Comparison of ENCODE assay signal across 1 cellular context in the genomic region with DNA sequence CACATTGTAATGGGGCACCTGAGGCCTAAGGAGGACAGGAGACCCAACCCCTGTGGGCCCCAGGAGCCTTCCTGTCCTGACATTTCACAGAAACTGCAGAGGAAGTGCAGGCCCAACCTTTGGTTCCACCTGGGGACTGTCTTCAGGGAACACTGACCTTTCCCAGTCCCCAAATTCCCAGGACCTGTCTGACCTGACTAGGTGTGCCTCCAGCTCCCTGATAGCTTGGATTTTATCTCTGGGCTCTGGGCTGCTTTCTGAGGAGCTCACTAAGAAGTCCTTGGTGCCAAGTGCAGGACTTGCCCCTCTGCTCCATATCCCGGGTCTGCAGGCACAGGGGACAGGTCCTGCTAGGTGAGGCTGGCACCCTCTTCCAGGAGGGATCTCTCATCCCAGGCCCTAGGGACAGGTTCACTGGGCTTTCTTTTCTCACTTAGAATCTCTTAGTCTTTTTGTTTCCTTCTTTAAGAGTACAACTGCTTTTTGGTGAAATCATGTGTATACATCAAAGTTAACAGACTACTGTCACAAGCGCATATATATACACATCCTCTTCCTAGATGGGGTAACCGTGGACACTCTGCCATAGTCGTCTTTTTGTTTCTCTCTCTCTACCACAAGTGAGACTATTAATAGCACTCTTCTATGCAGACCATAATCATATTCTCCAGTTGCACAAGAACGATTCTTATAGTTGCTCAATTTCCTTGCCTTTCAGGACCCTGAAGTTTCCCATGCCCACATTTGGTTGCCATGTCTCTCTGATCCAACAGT.
TF ChIP-seq lines count a peak whose summit lies in the region.

No MANE protein-coding gene starts in this region.

TF ChIP-seq in K562, 482 proteins besides CTCF, POLR2A, EP300 and RAD21 (continued from another document):
- TF ChIP-seq, protein P1, sequence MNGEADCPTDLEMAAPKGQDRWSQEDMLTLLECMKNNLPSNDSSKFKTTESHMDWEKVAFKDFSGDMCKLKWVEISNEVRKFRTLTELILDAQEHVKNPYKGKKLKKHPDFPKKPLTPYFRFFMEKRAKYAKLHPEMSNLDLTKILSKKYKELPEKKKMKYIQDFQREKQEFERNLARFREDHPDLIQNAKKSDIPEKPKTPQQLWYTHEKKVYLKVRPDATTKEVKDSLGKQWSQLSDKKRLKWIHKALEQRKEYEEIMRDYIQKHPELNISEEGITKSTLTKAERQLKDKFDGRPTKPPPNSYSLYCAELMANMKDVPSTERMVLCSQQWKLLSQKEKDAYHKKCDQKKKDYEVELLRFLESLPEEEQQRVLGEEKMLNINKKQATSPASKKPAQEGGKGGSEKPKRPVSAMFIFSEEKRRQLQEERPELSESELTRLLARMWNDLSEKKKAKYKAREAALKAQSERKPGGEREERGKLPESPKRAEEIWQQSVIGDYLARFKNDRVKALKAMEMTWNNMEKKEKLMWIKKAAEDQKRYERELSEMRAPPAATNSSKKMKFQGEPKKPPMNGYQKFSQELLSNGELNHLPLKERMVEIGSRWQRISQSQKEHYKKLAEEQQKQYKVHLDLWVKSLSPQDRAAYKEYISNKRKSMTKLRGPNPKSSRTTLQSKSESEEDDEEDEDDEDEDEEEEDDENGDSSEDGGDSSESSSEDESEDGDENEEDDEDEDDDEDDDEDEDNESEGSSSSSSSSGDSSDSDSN (IDR thresholded peaks at IDR 0.05; ENCODE audit: borderline replicate concordance in 1 of 2, low read depth in 2 of 2, low read length in 2 of 2), result 0 out of 4 replicates have a peak, but pooled peaks of 1 of the 2 experiments have one; percentile 55
- TF ChIP-seq PRMT5 (CRISPR knock-in tag; IDR thresholded peaks at IDR 0.05), result peak; percentile 86; the same call in 1 of the 2 replicates
